In genomic region chr22:50200333-50201190, GRCh38 we compare ENCODE assay signal across 8 cellular contexts. TPM values are rescaled to one million over a fixed set of nuclear protein-coding genes. Genes with fewer than 3 reads are reported as not detected.
DNase-seq lines count a peak whose midpoint lies in the region; ATAC-seq and TF ChIP-seq lines count a peak whose summit lies in the region.

SELENOO (plus strand) TSS chr22:50201011; CDS start chr22:50201037, 26 bp downstream.

- peak within 1 kb of the TSS; percentile 77 for H3K27ac ChIP-seq in CD8-positive, alpha-beta T cell (ENCODE audit: low read depth, low read length)
- H3K27ac ChIP-seq in OCI-LY7 (ENCODE audit: low read depth, low read length, poor library complexity, severe bottlenecking) (peak within 1 kb of the TSS; percentile 39), epithelial cell of prostate (peak within 1 kb of the TSS; percentile 45)

- H3K27ac Mint-ChIP-seq in CD8-positive, alpha-beta T cell = peak within 1 kb of the TSS; percentile 84

- intact Hi-C loops in CD8-positive, alpha-beta T cell (cut with DNase I, micrococcal nuclease) = loop anchor here (1.0 to 5.0 kb wide), 8 partner anchors 9 to 283 kb away; partner anchors contain the start of genes PPP6R2 (in 2 of the 2), TRABD (in 2 of the 2), ALG12 (in 1 of the 2) and CRELD2 (in 1 of the 2)
- intact Hi-C loops in OCI-LY7 (cut with micrococcal nuclease; ENCODE audit: unreplicated experiment) = loop anchor here (2.0 kb wide), 1 partner anchor 52 kb away; no protein-coding TSS in a partner anchor

- peaks cover 32% of the 10 kb centered on the region for H3K79me2 ChIP-seq in OCI-LY7 (ENCODE audit: insufficient read depth, low read depth, low read length)

- no peak for TF ChIP-seq CTCF in CD8-positive, alpha-beta T cell (IDR thresholded peaks at IDR 0.05)
- TF ChIP-seq CTCF in OCI-LY7 (conservative IDR thresholded peaks at IDR 0.05; ENCODE audit: low read length) = no peak

- no TSS peak for BruUV-seq in OCI-LY7 (replicated peaks; lab: Mats Ljungman, UMichigan)

- peak; percentile 88 for ATAC-seq in CD8-positive, alpha-beta T cell
- ATAC-seq in GM19467 (IDR thresholded peaks at IDR 0.05; ENCODE audit: unreplicated experiment) = peak; percentile 57

- no peaks in the 10 kb centered on the region for H3K9me3 Mint-ChIP-seq in CD8-positive, alpha-beta T cell

- peak; percentile 86 to 93 (median 90) for DNase-seq in CD8-positive, alpha-beta T cell
- DNase-seq in HUDEP-2 (lab: John Stamatoyannopoulos, UW; ENCODE audit: unreplicated experiment in 76 of 76) = peak in 71 of 76 experiments; percentile 20 to 92 (median 80)
- DNase-seq in OCI-LY7 (ENCODE audit: low spot score) = peak; percentile 90
- peak; percentile 82 for DNase-seq in activated T-cell treated with anti-CD3 and anti-CD28 coated beads for 4 hours
- DNase-seq in epithelial cell of prostate (ENCODE audit: low read depth, low spot score) = peak; percentile 29
- DNase-seq in mucosa of gallbladder (ENCODE audit: low spot score) = peak; percentile 90
- DNase-seq in stimulated activated CD8-positive, alpha-beta memory T cell treated with anti-CD3 and anti-CD28 coated beads, Interleukin-4, amount 100 ng/mL, for 24 hours (ENCODE audit: low read depth) = peak; percentile 84

- H3K9me2 ChIP-seq in OCI-LY7 (ENCODE audit: insufficient read depth, low read length) = no peaks in the 10 kb centered on the region

- no peaks in the 10 kb centered on the region for H3K27me3 Mint-ChIP-seq in CD8-positive, alpha-beta T cell (ENCODE audit: low read depth)

- CTCF ChIA-PET in CD8-positive, alpha-beta T cell (lab: Charles Lee) = interaction anchor here (1.2 kb wide), 1 partner anchor 9 kb away, joined by 3 read pairs; no protein-coding TSS in a partner anchor
- CTCF ChIA-PET in OCI-LY7 (lab: Charles Lee; ENCODE audit: unreplicated experiment) = no interaction called here

- peaks cover 17% of the 10 kb centered on the region for H3K4me1 ChIP-seq in CD8-positive, alpha-beta T cell (ENCODE audit: insufficient read depth, low read length)
- peaks cover 17% of the 10 kb centered on the region for H3K4me1 ChIP-seq in OCI-LY7 (ENCODE audit: insufficient read depth, low read length, poor library complexity, severe bottlenecking)

- no peaks in the 10 kb centered on the region for H3K9me3 ChIP-seq in CD8-positive, alpha-beta T cell (ENCODE audit: low read length)
- H3K9me3 ChIP-seq in OCI-LY7 (ENCODE audit: low read length) = peaks cover 8% of the 10 kb centered on the region; the same call in 1 of the 2 replicates

- POLR2A ChIA-PET in CD8-positive, alpha-beta T cell (lab: Charles Lee) = interaction anchor here (0.9 to 2.3 kb wide), 3 partner anchors 10 to 39 kb away, joined by 3 to 9 read pairs (median 3); no protein-coding TSS in a partner anchor
- POLR2A ChIA-PET in OCI-LY7 (lab: Charles Lee) = no interaction called here

- peak within 1 kb of the TSS; percentile 100 for H3K4me2 ChIP-seq in OCI-LY7 (ENCODE audit: low read length)

- H3K36me3 Mint-ChIP-seq in CD8-positive, alpha-beta T cell = peaks cover 35% of the 10 kb centered on the region

- H3K4me1 Mint-ChIP-seq in CD8-positive, alpha-beta T cell (ENCODE audit: low read depth) = peaks cover 24% of the 10 kb centered on the region

- H3K4me3 ChIP-seq in CD8-positive, alpha-beta T cell (ENCODE audit: low read depth, low read length) = peak within 1 kb of the TSS; percentile 68
- peak within 1 kb of the TSS; percentile 98 for H3K4me3 ChIP-seq in OCI-LY7 (ENCODE audit: low read depth, low read length, poor library complexity, severe bottlenecking)

- H3K36me3 ChIP-seq in CD8-positive, alpha-beta T cell (ENCODE audit: insufficient read depth, low read length) = no peaks in the 10 kb centered on the region
- peaks cover 53% of the 10 kb centered on the region for H3K36me3 ChIP-seq in OCI-LY7 (ENCODE audit: insufficient read depth, low read length)

- H2AFZ ChIP-seq in OCI-LY7 (ENCODE audit: low read length) = no peak within 1 kb of the TSS

- H3K4me3 Mint-ChIP-seq in CD8-positive, alpha-beta T cell = peak within 1 kb of the TSS; percentile 86

- H3K27me3 ChIP-seq in CD8-positive, alpha-beta T cell (ENCODE audit: insufficient read depth, low read length) = no peaks in the 10 kb centered on the region

- H4K20me1 ChIP-seq in OCI-LY7 (ENCODE audit: insufficient read depth, low read length) = 0 out of 2 replicates have a peak, but pooled peaks cover 8% of the 10 kb centered on the region

RNA-seq across cellular contexts. Expression of gene SELENOO, which starts in this region (rescaled TPM):
- 10 to 100 TPM; 32.7 to 34.6 TPM for total RNA-seq in CD8-positive, alpha-beta T cell
- total RNA-seq in OCI-LY7 (2014; rRNA removed; shearing (Covaris generic)) = 43.7 and 44.2 TPM in 2 replicates
- total RNA-seq in OCI-LY7 (2022) = 34.0 and 40.2 TPM in 2 replicates
- total RNA-seq in mucosa of gallbladder = 37.0 TPM

Comparison
In these comparisons a context has a peak if more than half of its experiments do, and no peak if none do; other contexts are left out.
1. Peak in every context shown above with its lines: DNase-seq, ATAC-seq, H3K4me3 ChIP-seq and H3K27ac ChIP-seq.
2. DNase-seq: peak in every context shown above with its lines; median percentile 90 in CD8-positive, alpha-beta T cell; 90 in OCI-LY7; 90 in mucosa of gallbladder; 84 in stimulated activated CD8-positive, alpha-beta memory T cell treated with anti-CD3 and anti-CD28 coated beads, Interleukin-4, amount 100 ng/mL, for 24 hours; 82 in activated T-cell treated with anti-CD3 and anti-CD28 coated beads for 4 hours; 80 in HUDEP-2; 29 in epithelial cell of prostate.